8 cellular contexts compared by ENCODE assay signal in the genomic region with DNA sequence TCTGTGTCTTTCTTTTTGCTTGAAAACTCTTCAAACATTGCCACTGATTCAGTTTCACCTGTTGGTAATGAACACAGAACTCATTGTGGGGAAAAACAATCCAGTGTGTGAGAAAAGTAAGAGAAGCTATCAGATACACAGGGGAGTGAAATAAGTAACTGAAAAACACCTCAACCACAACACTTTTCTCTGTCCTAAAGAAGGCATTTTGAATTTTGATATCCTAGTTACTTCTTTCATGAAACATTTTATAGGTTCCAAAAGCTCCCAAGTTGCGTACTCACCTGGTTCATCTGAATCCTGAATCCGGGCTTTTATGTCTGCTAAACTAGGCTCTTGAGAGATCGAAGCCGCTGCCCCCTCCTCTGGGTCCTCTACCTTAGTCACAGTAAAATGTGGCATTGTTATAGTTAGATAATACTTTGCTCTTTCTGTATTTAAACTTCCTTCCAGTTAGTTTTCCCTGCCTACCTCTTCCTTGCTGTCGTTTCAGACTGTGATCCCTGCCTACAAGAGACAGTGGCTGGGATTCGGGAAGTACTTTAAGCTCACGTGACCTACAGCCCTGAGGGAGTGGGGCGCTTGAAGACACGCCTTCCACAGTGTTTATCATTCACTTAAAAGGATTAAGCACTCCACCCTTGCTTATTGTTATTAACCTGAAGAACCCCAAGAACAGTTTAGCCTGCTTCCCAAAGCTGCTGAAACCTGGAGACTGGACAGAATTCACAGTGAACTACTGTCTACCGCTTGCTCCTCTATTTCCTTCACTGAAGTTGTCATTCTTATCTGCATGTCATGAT. TPM values are rescaled to one million over a fixed set of nuclear protein-coding genes. Genes with fewer than 3 reads are reported as not detected.
A peak's percentile ranks its signal among the peaks of the same experiment; 100 is the strongest.
DNase-seq lines count a peak whose midpoint lies in the region; ATAC-seq and TF ChIP-seq lines count a peak whose summit lies in the region.

No MANE protein-coding gene starts in this region.

- no peak for TF ChIP-seq CTCF in HFFc6 (IDR thresholded peaks at IDR 0.05)

- POLR2A ChIA-PET in activated CD4-positive, alpha-beta memory T cell treated with anti-CD3 and anti-CD28 coated beads for 36 hours (lab: Charles Lee): interaction anchor here (0.8 to 1.7 kb wide), 3 partner anchors 10 to 15 kb away, joined by 3 to 9 read pairs (median 3); no protein-coding TSS in a partner anchor

- H3K4me3 Mint-ChIP-seq in activated T-cell treated with anti-CD3 and anti-CD28 coated beads, Interleukin-2, amount 50 U/mL, for 72 hours: peak overlapping the region; percentile 90 to 96
- peak overlapping the region; percentile 86 for H3K4me3 Mint-ChIP-seq in HFFc6
- H3K4me3 Mint-ChIP-seq in activated CD4-positive, alpha-beta memory T cell treated with anti-CD3 and anti-CD28 coated beads for 36 hours: peak overlapping the region; percentile 96

- H3K27me3 ChIP-seq in neuron (ENCODE audit: insufficient read depth, low read length): no peaks in the 10 kb centered on the region

- intact Hi-C loops in activated CD4-positive, alpha-beta memory T cell treated with anti-CD3 and anti-CD28 coated beads for 36 hours (cut with micrococcal nuclease): loop anchor here (1.0 to 2.0 kb wide), 3 partner anchors 10 to 79 kb away; no protein-coding TSS in a partner anchor

- CTCF ChIA-PET in activated CD4-positive, alpha-beta memory T cell treated with anti-CD3 and anti-CD28 coated beads for 36 hours (lab: Charles Lee): interaction anchor here (1.1 to 2.2 kb wide), 3 partner anchors 9 to 77 kb away, joined by 3 to 9 read pairs (median 6); no protein-coding TSS in a partner anchor

- H2AFZ ChIP-seq in neuron (ENCODE audit: low read depth, low read length): peak overlapping the region; percentile 41

- peaks cover 3 to 6% of the 10 kb centered on the region in 2 donors for H3K36me3 Mint-ChIP-seq in activated T-cell treated with anti-CD3 and anti-CD28 coated beads, Interleukin-2, amount 50 U/mL, for 72 hours (ENCODE audit: insufficient read depth in 2 of 2)
- no peaks in the 10 kb centered on the region for H3K36me3 Mint-ChIP-seq in HFFc6 (ENCODE audit: low read depth)
- peaks cover 11% of the 10 kb centered on the region for H3K36me3 Mint-ChIP-seq in activated CD4-positive, alpha-beta memory T cell treated with anti-CD3 and anti-CD28 coated beads for 36 hours

- ATAC-seq in activated T-cell treated with anti-CD3 and anti-CD28 coated beads, Interleukin-2, amount 50 U/mL, for 72 hours (replicated peaks in 1 of 2): peak; percentile 80 to 81
- ATAC-seq in HG03457 (IDR thresholded peaks at IDR 0.05; ENCODE audit: unreplicated experiment): no peak

- H3K9me3 ChIP-seq in neuron (ENCODE audit: low read length): peaks cover 2% of the 10 kb centered on the region

- H3K4me1 ChIP-seq in neuron (ENCODE audit: insufficient read depth, low read length): no peaks in the 10 kb centered on the region

- H3K27me3 Mint-ChIP-seq in activated T-cell treated with anti-CD3 and anti-CD28 coated beads, Interleukin-2, amount 50 U/mL, for 72 hours (ENCODE audit: low read depth): no peaks in the 10 kb centered on the region
- H3K27me3 Mint-ChIP-seq in HFFc6 (ENCODE audit: insufficient read depth): no peaks in the 10 kb centered on the region
- no peaks in the 10 kb centered on the region for H3K27me3 Mint-ChIP-seq in activated CD4-positive, alpha-beta memory T cell treated with anti-CD3 and anti-CD28 coated beads for 36 hours

- H3K4me1 Mint-ChIP-seq in activated T-cell treated with anti-CD3 and anti-CD28 coated beads, Interleukin-2, amount 50 U/mL, for 72 hours (ENCODE audit: low read depth): peaks cover 70% of the 10 kb centered on the region
- peaks cover 27% of the 10 kb centered on the region for H3K4me1 Mint-ChIP-seq in HFFc6 (ENCODE audit: low read depth)
- peaks cover 36% of the 10 kb centered on the region for H3K4me1 Mint-ChIP-seq in activated CD4-positive, alpha-beta memory T cell treated with anti-CD3 and anti-CD28 coated beads for 36 hours (ENCODE audit: low read depth)

- no peak overlapping the region for H3K4me3 ChIP-seq in neuron (ENCODE audit: low read length)

- no peaks in the 10 kb centered on the region for H3K36me3 ChIP-seq in neuron (ENCODE audit: insufficient read depth, low read length)

- peak; percentile 27 to 29 for DNase-seq in activated T-cell treated with anti-CD3 and anti-CD28 coated beads, Interleukin-2, amount 50 U/mL, for 72 hours
- DNase-seq in activated T-cell treated with anti-CD3 and anti-CD28 coated beads, Interleukin-2, amount 50 U/mL, for 1 hour: no peak
- DNase-seq in HFFc6: peak; percentile 18
- DNase-seq in NCI-H146 (lab: John Stamatoyannopoulos, UW): peak; percentile 56
- peak; percentile 38 for DNase-seq in activated CD4-positive, alpha-beta memory T cell treated with anti-CD3 and anti-CD28 coated beads for 36 hours
- DNase-seq in globus pallidus (ENCODE audit: low spot score): peak; percentile 41

- peak overlapping the region; percentile 99 for H3K27ac Mint-ChIP-seq in activated T-cell treated with anti-CD3 and anti-CD28 coated beads, Interleukin-2, amount 50 U/mL, for 72 hours
- peak overlapping the region; percentile 12; the same call in 1 of the 2 replicates for H3K27ac Mint-ChIP-seq in HFFc6
- peak overlapping the region; percentile 88 for H3K27ac Mint-ChIP-seq in activated CD4-positive, alpha-beta memory T cell treated with anti-CD3 and anti-CD28 coated beads for 36 hours

- H3K9me3 Mint-ChIP-seq in activated T-cell treated with anti-CD3 and anti-CD28 coated beads, Interleukin-2, amount 50 U/mL, for 72 hours: no peaks in the 10 kb centered on the region
- no peaks in the 10 kb centered on the region for H3K9me3 Mint-ChIP-seq in HFFc6
- H3K9me3 Mint-ChIP-seq in activated CD4-positive, alpha-beta memory T cell treated with anti-CD3 and anti-CD28 coated beads for 36 hours: no peaks in the 10 kb centered on the region

RNA-seq across cellular contexts. Expression of a gene that starts 19.1 kb away (rescaled TPM):
- total RNA-seq in activated T-cell treated with anti-CD3 and anti-CD28 coated beads, Interleukin-2, amount 50 U/mL, for 72 hours: 10 to 100 TPM; 25.0 to 31.3 TPM
- 10 to 100 TPM in 1 of 6 experiments, 1 to 10 TPM in 5; 6.5 to 10.7 (median 8.3) TPM for total RNA-seq in HFFc6 (2021; fragmentation: NEBNext Ultra II Directional; extraction: Animal tissue kit (Norgen Biotek cat#: 25700))
- total RNA-seq in activated CD4-positive, alpha-beta memory T cell treated with anti-CD3 and anti-CD28 coated beads for 36 hours: 10 to 100 TPM; 18.4 to 18.5 TPM

RNA-seq across cellular contexts. Expression of a gene that starts 24.5 kb away (rescaled TPM):
- 100 to 1,000 TPM; 126 to 158 TPM for total RNA-seq in activated T-cell treated with anti-CD3 and anti-CD28 coated beads, Interleukin-2, amount 50 U/mL, for 72 hours
- 100 to 1,000 TPM; 183 to 226 (median 200) TPM for total RNA-seq in HFFc6 (2021; fragmentation: NEBNext Ultra II Directional; extraction: Animal tissue kit (Norgen Biotek cat#: 25700))
- total RNA-seq in activated CD4-positive, alpha-beta memory T cell treated with anti-CD3 and anti-CD28 coated beads for 36 hours: 100 to 1,000 TPM; 211 to 214 TPM

RNA-seq across cellular contexts. Expression of a gene that starts 24.6 kb away (rescaled TPM):
- not detected for total RNA-seq in activated T-cell treated with anti-CD3 and anti-CD28 coated beads, Interleukin-2, amount 50 U/mL, for 72 hours
- total RNA-seq in HFFc6 (2021; fragmentation: NEBNext Ultra II Directional; extraction: Animal tissue kit (Norgen Biotek cat#: 25700)): not detected
- total RNA-seq in activated CD4-positive, alpha-beta memory T cell treated with anti-CD3 and anti-CD28 coated beads for 36 hours: not detected

RNA-seq across cellular contexts. Expression of a gene that starts 48.5 kb away (rescaled TPM):
- 10 to 100 TPM; 33.8 to 38.3 TPM for total RNA-seq in activated T-cell treated with anti-CD3 and anti-CD28 coated beads, Interleukin-2, amount 50 U/mL, for 72 hours
- total RNA-seq in HFFc6 (2021; fragmentation: NEBNext Ultra II Directional; extraction: Animal tissue kit (Norgen Biotek cat#: 25700)): 10 to 100 TPM; 26.7 to 42.6 (median 30.8) TPM
- 10 to 100 TPM; 62.5 to 71.3 TPM for total RNA-seq in activated CD4-positive, alpha-beta memory T cell treated with anti-CD3 and anti-CD28 coated beads for 36 hours

Comparison
In these comparisons a context has a peak if more than half of its experiments do, and no peak if none do; other contexts are left out.
1. H3K27ac Mint-ChIP-seq: peak in every context shown above with its lines; median percentile 99 in activated T-cell treated with anti-CD3 and anti-CD28 coated beads, Interleukin-2, amount 50 U/mL, for 72 hours; 88 in activated CD4-positive, alpha-beta memory T cell treated with anti-CD3 and anti-CD28 coated beads for 36 hours; 12 in HFFc6.